ENCODE assay signal across 8 cellular contexts in the genomic region with DNA sequence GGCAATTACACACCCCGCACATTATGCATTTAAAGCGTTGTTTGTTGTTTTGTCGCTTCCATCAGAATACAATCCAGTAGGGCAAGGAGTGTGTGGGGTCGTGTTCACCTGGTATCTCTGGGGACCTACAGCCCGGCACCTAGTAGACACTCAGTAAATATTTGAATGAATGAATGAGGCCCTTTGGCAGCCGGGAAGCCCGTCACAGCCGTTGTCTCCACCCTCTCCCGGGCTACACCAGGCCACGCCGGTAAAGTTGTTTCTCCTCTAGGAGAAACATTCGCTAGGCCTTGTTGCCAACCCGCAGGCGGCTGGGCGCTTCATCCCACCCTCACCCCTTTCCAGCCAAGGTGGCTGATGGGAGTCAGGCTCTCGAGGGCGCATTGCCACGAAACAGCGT. TPM values are rescaled to one million over a fixed set of nuclear protein-coding genes. Genes with fewer than 3 reads are reported as not detected.
DNase-seq lines count a peak whose midpoint lies in the region; ATAC-seq lines count a peak whose summit lies in the region.

No MANE protein-coding gene starts in this region.

- peaks cover 66% of the 10 kb centered on the region for H3K4me1 Mint-ChIP-seq in stimulated activated naive CD8-positive, alpha-beta T cell treated with anti-CD3 and anti-CD28 coated beads, Interleukin-15, Interleukin-2, amounts not matched to agents 100 ng/mL and 50 ng/mL, for 24 hours (ENCODE audit: low read depth)
- peaks cover 52% of the 10 kb centered on the region for H3K4me1 Mint-ChIP-seq in activated T-helper 2 cell treated with anti-CD3 and anti-CD28 coated beads, Interferon-gamma antibody, Interleukin-2, Interleukin-4, amounts not matched to agents 10 μg/mL and 5 μg/mL and 100 μg/mL, durations not matched to agents 14 hours and 24 hours and 36 hours (ENCODE audit: low read depth)

- no peak for ATAC-seq in stimulated activated naive CD8-positive, alpha-beta T cell treated with anti-CD3 and anti-CD28 coated beads, Interleukin-15, Interleukin-2, amounts not matched to agents 100 U/mL and 50 U/mL, for 24 hours
- ATAC-seq in HG03520 (IDR thresholded peaks at IDR 0.05; ENCODE audit: unreplicated experiment) (peak; percentile 2), HG02763 (IDR thresholded peaks at IDR 0.05; ENCODE audit: unreplicated experiment) (no peak)

- no peaks in the 10 kb centered on the region for H3K27me3 Mint-ChIP-seq in stimulated activated naive CD8-positive, alpha-beta T cell treated with anti-CD3 and anti-CD28 coated beads, Interleukin-15, Interleukin-2, amounts not matched to agents 100 ng/mL and 50 ng/mL, for 24 hours
- H3K27me3 Mint-ChIP-seq in activated T-helper 2 cell treated with anti-CD3 and anti-CD28 coated beads, Interferon-gamma antibody, Interleukin-2, Interleukin-4, amounts not matched to agents 10 μg/mL and 5 μg/mL and 100 μg/mL, durations not matched to agents 14 hours and 24 hours and 36 hours (ENCODE audit: low read depth) = no peaks in the 10 kb centered on the region

- peaks cover 12% of the 10 kb centered on the region for H3K36me3 Mint-ChIP-seq in stimulated activated naive CD8-positive, alpha-beta T cell treated with anti-CD3 and anti-CD28 coated beads, Interleukin-15, Interleukin-2, amounts not matched to agents 100 ng/mL and 50 ng/mL, for 24 hours (ENCODE audit: low read depth)
- H3K36me3 Mint-ChIP-seq in activated T-helper 2 cell treated with anti-CD3 and anti-CD28 coated beads, Interferon-gamma antibody, Interleukin-2, Interleukin-4, amounts not matched to agents 10 μg/mL and 5 μg/mL and 100 μg/mL, durations not matched to agents 14 hours and 24 hours and 36 hours (ENCODE audit: low read depth) = peaks cover 16% of the 10 kb centered on the region

- H3K4me3 ChIP-seq in iPS DF 6.9 (ENCODE audit: low read length) (peak overlapping the region; percentile 69), skin epidermis (peak overlapping the region; percentile 62 to 94 (median 83))

- peak overlapping the region; percentile 95 for H3K27ac Mint-ChIP-seq in stimulated activated naive CD8-positive, alpha-beta T cell treated with anti-CD3 and anti-CD28 coated beads, Interleukin-15, Interleukin-2, amounts not matched to agents 100 ng/mL and 50 ng/mL, for 24 hours
- H3K27ac Mint-ChIP-seq in activated T-helper 2 cell treated with anti-CD3 and anti-CD28 coated beads, Interferon-gamma antibody, Interleukin-2, Interleukin-4, amounts not matched to agents 10 μg/mL and 5 μg/mL and 100 μg/mL, durations not matched to agents 14 hours and 24 hours and 36 hours = peak overlapping the region; percentile 96

- no peaks in the 10 kb centered on the region for H3K9me3 Mint-ChIP-seq in stimulated activated naive CD8-positive, alpha-beta T cell treated with anti-CD3 and anti-CD28 coated beads, Interleukin-15, Interleukin-2, amounts not matched to agents 100 ng/mL and 50 ng/mL, for 24 hours
- no peaks in the 10 kb centered on the region for H3K9me3 Mint-ChIP-seq in activated T-helper 2 cell treated with anti-CD3 and anti-CD28 coated beads, Interferon-gamma antibody, Interleukin-2, Interleukin-4, amounts not matched to agents 10 μg/mL and 5 μg/mL and 100 μg/mL, durations not matched to agents 14 hours and 24 hours and 36 hours

- H3K27ac ChIP-seq in iPS DF 6.9 (ENCODE audit: low read length) = no peak overlapping the region
- peak overlapping the region; percentile 92 to 99 (median 97) for H3K27ac ChIP-seq in skin epidermis

- H3K4me3 Mint-ChIP-seq in stimulated activated naive CD8-positive, alpha-beta T cell treated with anti-CD3 and anti-CD28 coated beads, Interleukin-15, Interleukin-2, amounts not matched to agents 100 ng/mL and 50 ng/mL, for 24 hours = no peak overlapping the region
- no peak overlapping the region for H3K4me3 Mint-ChIP-seq in activated T-helper 2 cell treated with anti-CD3 and anti-CD28 coated beads, Interferon-gamma antibody, Interleukin-2, Interleukin-4, amounts not matched to agents 10 μg/mL and 5 μg/mL and 100 μg/mL, durations not matched to agents 14 hours and 24 hours and 36 hours (ENCODE audit: low read depth)

- H3K4me1 ChIP-seq in iPS DF 6.9 (ENCODE audit: control insufficient read depth, insufficient read depth, low read length) = 0 out of 2 replicates have a peak, but pooled peaks cover 2% of the 10 kb centered on the region

- no peaks in the 10 kb centered on the region for H3K9me3 ChIP-seq in iPS DF 6.9 (ENCODE audit: control insufficient read depth, insufficient read depth, low read length)

- no peaks in the 10 kb centered on the region for H3K36me3 ChIP-seq in iPS DF 6.9 (ENCODE audit: control insufficient read depth, insufficient read depth, low read length)

- no peaks in the 10 kb centered on the region for H3K27me3 ChIP-seq in iPS DF 6.9 (ENCODE audit: control insufficient read depth, insufficient read depth, low read length)

- DNase-seq in stimulated activated naive CD8-positive, alpha-beta T cell treated with anti-CD3 and anti-CD28 coated beads, Interleukin-15, Interleukin-2, amounts not matched to agents 100 U/mL and 50 U/mL, for 24 hours = no peak
- no peak for DNase-seq in activated T-helper 2 cell treated with anti-CD3 and anti-CD28 coated beads, Interferon-gamma antibody, Interleukin-2, Interleukin-4, amounts not matched to agents 10 μg/mL and 5 μg/mL and 100 μg/mL, durations not matched to agents 14 hours and 24 hours and 36 hours (ENCODE audit: low spot score)
- no peak for DNase-seq in iPS DF 6.9 (ENCODE audit: low read depth, low spot score)
- DNase-seq in cortex of kidney (lab: John Stamatoyannopoulos, UW) = no peak

- intact Hi-C loops in activated T-helper 2 cell treated with anti-CD3 and anti-CD28 coated beads, Interferon-gamma antibody, Interleukin-2, Interleukin-4, amounts not matched to agents 10 μg/mL and 5 μg/mL and 100 μg/mL, durations not matched to agents 14 hours and 24 hours and 36 hours (cut with micrococcal nuclease) = loop anchor here (2.0 to 10.0 kb wide), 7 partner anchors 13 to 1021 kb away; partner anchors contain the start of genes CD274 and RIC1

- no CpG with 5 or more reads among the region's 19 CpGs for WGBS in iPS DF 6.9 (ENCODE audit: insufficient coverage, insufficient read length)

RNA-seq across cellular contexts. Expression of gene JAK2, which starts 0.9 kb away (rescaled TPM):
- 29.4 and 32.3 TPM in 2 replicates for total RNA-seq in activated T-helper 2 cell treated with anti-CD3 and anti-CD28 coated beads, Interferon-gamma antibody, Interleukin-2, Interleukin-4, amounts not matched to agents 10 μg/mL and 5 μg/mL and 100 μg/mL, durations not matched to agents 14 hours and 24 hours and 36 hours
